8 cellular contexts compared by ENCODE assay signal in genomic region chr7:1459930-1460756, GRCh38. TPM values are rescaled to one million over a fixed set of nuclear protein-coding genes. Genes with fewer than 3 reads are reported as not detected.
DNase-seq lines count a peak whose midpoint lies in the region; ATAC-seq, FAIRE-seq and TF ChIP-seq lines count a peak whose summit lies in the region.

No MANE protein-coding gene starts in this region.

- no peaks in the 10 kb centered on the region for H3K36me3 Mint-ChIP-seq in activated CD4-positive, alpha-beta T cell treated with anti-CD3 and anti-CD28 coated beads, Interleukin-2, amount 10 ng/mL, durations not matched to agents 24 days and 14 days (ENCODE audit: low read depth)

- FAIRE-seq in D721Med (lab: Jason Lieb, UNC), result no peak

- DNase-seq in activated CD4-positive, alpha-beta T cell treated with anti-CD3 and anti-CD28 coated beads, Interleukin-2, amount 10 ng/mL, durations not matched to agents 24 days and 14 days, result no peak
- no peak for DNase-seq in activated CD4-positive, alpha-beta T cell treated with anti-CD3 and anti-CD28 coated beads for 4 hours
- peak; percentile 21 for DNase-seq in T-helper 9 cell
- peak in 1 of 2 donors; percentile 39 for DNase-seq in foreskin fibroblast
- peak; percentile 20 for DNase-seq in pons (ENCODE audit: low spot score)
- no peak for DNase-seq in D721Med (ENCODE audit: insufficient read length, low spot score)
- no peak for DNase-seq in NCI-H187 treated with DMSO at 0.1 percent for 48 hours (lab: John Stamatoyannopoulos, UW)

- intact Hi-C loops in activated CD4-positive, alpha-beta T cell treated with anti-CD3 and anti-CD28 coated beads, Interleukin-2, amount 10 ng/mL, durations not matched to agents 24 days and 14 days (cut with micrococcal nuclease), result loop anchor here (1.0 to 2.0 kb wide), 3 partner anchors 47 to 110 kb away; partner anchors contain the start of gene PSMG3

- no peaks in the 10 kb centered on the region for H3K9me3 Mint-ChIP-seq in activated CD4-positive, alpha-beta T cell treated with anti-CD3 and anti-CD28 coated beads, Interleukin-2, amount 10 ng/mL, durations not matched to agents 24 days and 14 days

- H3K4me3 ChIP-seq in foreskin fibroblast (ENCODE audit: low read depth in 1 of 2, low read length in 2 of 2), result peak overlapping the region; percentile 57 to 60

- no peak for ATAC-seq in HG02642 (IDR thresholded peaks at IDR 0.05; ENCODE audit: poor library complexity, unreplicated experiment)

- TF ChIP-seq CTCF in foreskin fibroblast (IDR thresholded peaks at IDR 0.05; ENCODE audit: low read depth, low read length) (no peak), D721Med (IDR thresholded peaks at IDR 0.05; ENCODE audit: insufficient read depth, missing control alignments) (no peak)

- peaks cover 2% of the 10 kb centered on the region for H3K4me1 Mint-ChIP-seq in activated CD4-positive, alpha-beta T cell treated with anti-CD3 and anti-CD28 coated beads, Interleukin-2, amount 10 ng/mL, durations not matched to agents 24 days and 14 days

- H3K27ac Mint-ChIP-seq in activated CD4-positive, alpha-beta T cell treated with anti-CD3 and anti-CD28 coated beads, Interleukin-2, amount 10 ng/mL, durations not matched to agents 24 days and 14 days, result no peak overlapping the region

- peak overlapping the region; percentile 67 for H3K4me3 Mint-ChIP-seq in activated CD4-positive, alpha-beta T cell treated with anti-CD3 and anti-CD28 coated beads, Interleukin-2, amount 10 ng/mL, durations not matched to agents 24 days and 14 days

- peaks cover 2% of the 10 kb centered on the region for H3K27me3 Mint-ChIP-seq in activated CD4-positive, alpha-beta T cell treated with anti-CD3 and anti-CD28 coated beads, Interleukin-2, amount 10 ng/mL, durations not matched to agents 24 days and 14 days

RNA-seq across cellular contexts. Expression of gene MICALL2, which starts 0.9 kb away (rescaled TPM):
- total RNA-seq in activated CD4-positive, alpha-beta T cell treated with anti-CD3 and anti-CD28 coated beads, Interleukin-2, amount 10 ng/mL, durations not matched to agents 24 days and 14 days, result 1.8 TPM in 2 replicates

RNA-seq across cellular contexts. Expression of gene INTS1, which starts 44.0 kb away (rescaled TPM):
- 89.5 and 94.3 TPM in 2 replicates for total RNA-seq in activated CD4-positive, alpha-beta T cell treated with anti-CD3 and anti-CD28 coated beads, Interleukin-2, amount 10 ng/mL, durations not matched to agents 24 days and 14 days

Comparison
In these comparisons a context has a peak if more than half of its experiments do, and no peak if none do; other contexts are left out.
1. DNase-seq: peak in T-helper 9 cell (single experiment) and pons (single experiment); none in activated CD4-positive, alpha-beta T cell treated with anti-CD3 and anti-CD28 coated beads, Interleukin-2, amount 10 ng/mL, durations not matched to agents 24 days and 14 days (single experiment), activated CD4-positive, alpha-beta T cell treated with anti-CD3 and anti-CD28 coated beads for 4 hours (0 of 2), D721Med (single experiment) and NCI-H187 treated with DMSO at 0.1 percent for 48 hours (single experiment).